In the genomic region with DNA sequence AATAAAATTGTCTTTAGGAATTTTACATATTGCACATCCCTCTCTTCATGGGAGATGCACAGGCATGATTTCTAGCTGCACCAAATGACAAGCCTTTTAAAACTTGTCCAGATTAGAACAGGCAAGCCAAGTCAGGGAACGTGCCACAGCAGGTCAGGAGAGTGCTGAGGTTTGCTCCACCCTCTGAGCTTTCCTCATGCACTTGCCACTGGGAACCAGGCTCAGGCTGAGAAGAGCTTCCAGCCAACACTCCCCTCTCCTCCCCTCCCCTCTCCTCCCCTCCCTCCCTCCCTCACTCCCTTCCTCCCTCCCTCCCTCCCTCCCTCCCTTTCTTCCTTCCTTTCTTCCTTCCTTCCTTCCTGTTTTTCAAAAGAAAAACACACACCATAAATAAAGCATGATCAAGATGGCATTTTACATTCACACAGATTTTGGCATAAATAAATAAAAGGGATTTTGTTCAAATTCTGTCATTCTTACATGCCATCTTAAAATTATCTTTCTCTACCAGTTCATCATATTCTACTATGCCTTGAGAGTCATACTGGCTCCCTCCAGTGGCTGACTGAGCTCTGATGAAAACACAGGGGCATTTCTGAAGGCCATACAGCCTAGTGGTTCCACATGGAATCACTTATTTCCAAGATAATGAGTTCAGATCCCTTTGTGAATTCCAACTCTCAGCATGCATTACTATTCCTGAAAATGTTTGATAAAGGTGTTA, we compare ENCODE assay signal across 1 cellular context.
TF ChIP-seq lines count a peak whose summit lies in the region.

No MANE protein-coding gene starts in this region.

TF ChIP-seq in HCT116, 20 proteins besides CTCF, POLR2A, EP300 and RAD21 (continued from another document):
- TF ChIP-seq ZNF274 (IDR thresholded peaks at IDR 0.05; ENCODE audit: low read depth, low read length) (no peak), SP1 (IDR thresholded peaks at IDR 0.05; ENCODE audit: low read depth) (no peak)
- TF ChIP-seq, protein P1, sequence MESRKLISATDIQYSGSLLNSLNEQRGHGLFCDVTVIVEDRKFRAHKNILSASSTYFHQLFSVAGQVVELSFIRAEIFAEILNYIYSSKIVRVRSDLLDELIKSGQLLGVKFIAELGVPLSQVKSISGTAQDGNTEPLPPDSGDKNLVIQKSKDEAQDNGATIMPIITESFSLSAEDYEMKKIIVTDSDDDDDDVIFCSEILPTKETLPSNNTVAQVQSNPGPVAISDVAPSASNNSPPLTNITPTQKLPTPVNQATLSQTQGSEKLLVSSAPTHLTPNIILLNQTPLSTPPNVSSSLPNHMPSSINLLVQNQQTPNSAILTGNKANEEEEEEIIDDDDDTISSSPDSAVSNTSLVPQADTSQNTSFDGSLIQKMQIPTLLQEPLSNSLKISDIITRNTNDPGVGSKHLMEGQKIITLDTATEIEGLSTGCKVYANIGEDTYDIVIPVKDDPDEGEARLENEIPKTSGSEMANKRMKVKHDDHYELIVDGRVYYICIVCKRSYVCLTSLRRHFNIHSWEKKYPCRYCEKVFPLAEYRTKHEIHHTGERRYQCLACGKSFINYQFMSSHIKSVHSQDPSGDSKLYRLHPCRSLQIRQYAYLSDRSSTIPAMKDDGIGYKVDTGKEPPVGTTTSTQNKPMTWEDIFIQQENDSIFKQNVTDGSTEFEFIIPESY (IDR thresholded peaks at IDR 0.05; ENCODE audit: extremely low read depth, insufficient replicate concordance, low read length), result no peak
TF ChIP-seq in HCT116: peak in this region for 0.
